Comparison of ENCODE assay signal across 31 cellular contexts in the genomic region with DNA sequence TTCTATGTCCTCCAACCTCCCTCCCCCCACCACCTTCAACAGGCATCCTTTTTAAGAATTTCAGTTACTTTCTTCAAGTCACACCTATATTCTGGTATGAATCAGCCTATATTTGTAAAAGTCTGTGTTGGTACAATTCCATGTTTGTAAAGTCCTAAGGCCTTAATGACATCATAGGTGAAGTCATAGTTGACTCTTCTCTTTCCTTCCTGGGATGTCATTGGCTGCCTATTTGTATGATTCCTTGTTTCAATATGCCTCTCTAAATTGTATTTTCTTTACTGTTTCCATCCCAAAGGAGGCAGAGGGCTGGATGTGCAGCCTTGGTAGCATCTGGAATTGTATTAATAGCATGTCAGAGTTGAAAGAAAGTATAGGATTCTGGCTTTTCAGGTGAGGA. TPM values are rescaled to one million over a fixed set of nuclear protein-coding genes. Genes with fewer than 3 reads are reported as not detected.
"Had no signal": no experiment of that assay in that cellular context is flagged by ENCODE, and none has a peak within 500 bp of the region (broad histone marks: within the 10 kb centered on the region; RNA-seq: fewer than 3 reads in every experiment).

No MANE protein-coding gene starts in this region.

- ATAC-seq: activated CD4-positive, alpha-beta T cell treated with anti-CD3 and anti-CD28 coated beads for 36 hours; activated CD8-positive, alpha-beta memory T cell treated with anti-CD3 and anti-CD28 coated beads, Interleukin-2, amount 10 ng/mL, durations not matched to agents 7 days and 5 days; activated CD8-positive, alpha-beta T cell treated with anti-CD3 and anti-CD28 coated beads, Interleukin-2, amount 10 ng/mL, durations not matched to agents 7 days and 5 days; activated naive CD4-positive, alpha-beta T cell treated with anti-CD3 and anti-CD28 coated beads, Interleukin-2, amount 50 U/mL, for 72 hours; activated T-cell treated with anti-CD3 and anti-CD28 coated beads, Interleukin-2, amount 50 U/mL, for 72 hours; body of pancreas; foreskin keratinocyte; gastrocnemius medialis; heart left ventricle; T-helper 17 cell had no signal

- DNase-seq: activated CD4-positive, alpha-beta memory T cell treated with anti-CD3 and anti-CD28 coated beads for 36 hours; activated CD4-positive, alpha-beta T cell treated with anti-CD3 and anti-CD28 coated beads for 36 hours; activated CD4-positive, alpha-beta T cell treated with anti-CD3 and anti-CD28 coated beads, Interleukin-2, amount 10 ng/mL, durations not matched to agents 24 days and 14 days; activated CD4-positive, CD25-positive, alpha-beta regulatory T cell; activated CD4-positive, CD25-positive, alpha-beta regulatory T cell treated with anti-CD3 and anti-CD28 coated beads, Interleukin-2, amount 50 U/mL, for 72 hours; activated CD8-positive, alpha-beta memory T cell treated with anti-CD3 and anti-CD28 coated beads, Interleukin-2, amount 10 ng/mL, durations not matched to agents 7 days and 5 days; activated CD8-positive, alpha-beta memory T cell treated with anti-CD3 and anti-CD28 coated beads, Interleukin-2, amount 50 U/mL, for 4 hours; activated CD8-positive, alpha-beta T cell treated with anti-CD3 and anti-CD28 coated beads, Interleukin-2, amount 10 ng/mL, durations not matched to agents 7 days and 5 days; activated gamma-delta T cell; activated naive CD4-positive, alpha-beta T cell; activated naive CD4-positive, alpha-beta T cell treated with anti-CD3 and anti-CD28 coated beads, Interleukin-2, amount 10 ng/mL, durations not matched to agents 7 days and 5 days; activated naive CD8-positive, alpha-beta T cell treated with anti-CD3 and anti-CD28 coated beads, Interleukin-2, amount 10 ng/mL, durations not matched to agents 7 days and 5 days; activated T-cell treated with anti-CD3 and anti-CD28 coated beads, Interleukin-2, amount 50 U/mL, for 1 hour; activated T-cell treated with anti-CD3 and anti-CD28 coated beads, Interleukin-2, amount 50 U/mL, for 72 hours; body of pancreas; central memory CD4-positive, alpha-beta T cell; cerebellar nuclear complex; colonic mucosa; effector CD8-positive, alpha-beta T cell; gastrocnemius medialis; glutamatergic neuron; heart left ventricle; T-helper 1 cell; T-helper 17 cell had no signal

- H3K4me1 Mint-ChIP-seq: activated CD4-positive, alpha-beta T cell treated with anti-CD3 and anti-CD28 coated beads for 36 hours; activated CD4-positive, alpha-beta T cell treated with anti-CD3 and anti-CD28 coated beads, Interleukin-2, amount 10 ng/mL, durations not matched to agents 24 days and 14 days; activated CD8-positive, alpha-beta memory T cell treated with anti-CD3 and anti-CD28 coated beads, Interleukin-2, amount 10 ng/mL, durations not matched to agents 7 days and 5 days; activated naive CD4-positive, alpha-beta T cell treated with anti-CD3 and anti-CD28 coated beads, Interleukin-2, amount 10 ng/mL, durations not matched to agents 7 days and 5 days; activated naive CD8-positive, alpha-beta T cell treated with anti-CD3 and anti-CD28 coated beads, Interleukin-2, amount 10 ng/mL, durations not matched to agents 7 days and 5 days; T-helper 17 cell had no signal

- H3K27ac ChIP-seq: body of pancreas, cardiac muscle cell, colonic mucosa, epithelial cell of prostate, foreskin keratinocyte, gastrocnemius medialis, heart left ventricle had no signal

- H3K36me3 ChIP-seq: cardiac muscle cell, colonic mucosa, gastrocnemius medialis had no signal

- H3K27me3 Mint-ChIP-seq: activated CD4-positive, alpha-beta memory T cell treated with anti-CD3 and anti-CD28 coated beads for 36 hours; activated CD4-positive, alpha-beta T cell treated with anti-CD3 and anti-CD28 coated beads, Interleukin-2, amount 10 ng/mL, durations not matched to agents 24 days and 14 days; activated CD8-positive, alpha-beta memory T cell treated with anti-CD3 and anti-CD28 coated beads, Interleukin-2, amount 10 ng/mL, durations not matched to agents 7 days and 5 days; activated naive CD4-positive, alpha-beta T cell treated with anti-CD3 and anti-CD28 coated beads, Interleukin-2, amount 10 ng/mL, durations not matched to agents 7 days and 5 days had no signal

- H3K27ac Mint-ChIP-seq: activated CD4-positive, alpha-beta memory T cell treated with anti-CD3 and anti-CD28 coated beads for 36 hours; activated CD4-positive, alpha-beta T cell treated with anti-CD3 and anti-CD28 coated beads for 36 hours; activated CD4-positive, alpha-beta T cell treated with anti-CD3 and anti-CD28 coated beads, Interleukin-2, amount 10 ng/mL, durations not matched to agents 24 days and 14 days; activated CD8-positive, alpha-beta memory T cell treated with anti-CD3 and anti-CD28 coated beads, Interleukin-2, amount 10 ng/mL, durations not matched to agents 7 days and 5 days; activated CD8-positive, alpha-beta T cell treated with anti-CD3 and anti-CD28 coated beads, Interleukin-2, amount 10 ng/mL, durations not matched to agents 7 days and 5 days; activated naive CD4-positive, alpha-beta T cell treated with anti-CD3 and anti-CD28 coated beads, Interleukin-2, amount 10 ng/mL, durations not matched to agents 7 days and 5 days; activated naive CD4-positive, alpha-beta T cell treated with anti-CD3 and anti-CD28 coated beads, Interleukin-2, amount 50 U/mL, for 72 hours; activated naive CD8-positive, alpha-beta T cell treated with anti-CD3 and anti-CD28 coated beads, Interleukin-2, amount 10 ng/mL, durations not matched to agents 7 days and 5 days; activated T-cell treated with anti-CD3 and anti-CD28 coated beads, Interleukin-2, amount 50 U/mL, for 72 hours; T-helper 17 cell had no signal

- H3K4me1 ChIP-seq: colonic mucosa, foreskin keratinocyte had no signal

- H3K27me3 ChIP-seq: body of pancreas, cardiac muscle cell, colonic mucosa, gastrocnemius medialis, heart left ventricle had no signal

- H3K4me3 Mint-ChIP-seq: activated CD4-positive, alpha-beta memory T cell treated with anti-CD3 and anti-CD28 coated beads for 36 hours; activated CD4-positive, alpha-beta T cell treated with anti-CD3 and anti-CD28 coated beads for 36 hours; activated CD4-positive, alpha-beta T cell treated with anti-CD3 and anti-CD28 coated beads, Interleukin-2, amount 10 ng/mL, durations not matched to agents 24 days and 14 days; activated CD8-positive, alpha-beta memory T cell treated with anti-CD3 and anti-CD28 coated beads, Interleukin-2, amount 10 ng/mL, durations not matched to agents 7 days and 5 days; activated CD8-positive, alpha-beta T cell treated with anti-CD3 and anti-CD28 coated beads, Interleukin-2, amount 10 ng/mL, durations not matched to agents 7 days and 5 days; activated naive CD4-positive, alpha-beta T cell treated with anti-CD3 and anti-CD28 coated beads, Interleukin-2, amount 10 ng/mL, durations not matched to agents 7 days and 5 days; activated naive CD8-positive, alpha-beta T cell treated with anti-CD3 and anti-CD28 coated beads, Interleukin-2, amount 10 ng/mL, durations not matched to agents 7 days and 5 days; activated T-cell treated with anti-CD3 and anti-CD28 coated beads, Interleukin-2, amount 50 U/mL, for 72 hours; T-helper 17 cell had no signal

- H3K9me3 ChIP-seq: body of pancreas, colonic mucosa, gastrocnemius medialis, heart left ventricle had no signal

- H3K9me3 Mint-ChIP-seq: activated CD4-positive, alpha-beta memory T cell treated with anti-CD3 and anti-CD28 coated beads for 36 hours; activated CD4-positive, alpha-beta T cell treated with anti-CD3 and anti-CD28 coated beads, Interleukin-2, amount 10 ng/mL, durations not matched to agents 24 days and 14 days; activated naive CD4-positive, alpha-beta T cell treated with anti-CD3 and anti-CD28 coated beads, Interleukin-2, amount 10 ng/mL, durations not matched to agents 7 days and 5 days; activated naive CD4-positive, alpha-beta T cell treated with anti-CD3 and anti-CD28 coated beads, Interleukin-2, amount 50 U/mL, for 72 hours; activated naive CD8-positive, alpha-beta T cell treated with anti-CD3 and anti-CD28 coated beads, Interleukin-2, amount 10 ng/mL, durations not matched to agents 7 days and 5 days; activated T-cell treated with anti-CD3 and anti-CD28 coated beads, Interleukin-2, amount 50 U/mL, for 72 hours had no signal

- H3K36me3 Mint-ChIP-seq: activated CD4-positive, alpha-beta memory T cell treated with anti-CD3 and anti-CD28 coated beads for 36 hours; activated CD8-positive, alpha-beta memory T cell treated with anti-CD3 and anti-CD28 coated beads, Interleukin-2, amount 10 ng/mL, durations not matched to agents 7 days and 5 days; activated naive CD4-positive, alpha-beta T cell treated with anti-CD3 and anti-CD28 coated beads, Interleukin-2, amount 10 ng/mL, durations not matched to agents 7 days and 5 days; activated naive CD4-positive, alpha-beta T cell treated with anti-CD3 and anti-CD28 coated beads, Interleukin-2, amount 50 U/mL, for 72 hours; activated naive CD8-positive, alpha-beta T cell treated with anti-CD3 and anti-CD28 coated beads, Interleukin-2, amount 10 ng/mL, durations not matched to agents 7 days and 5 days had no signal

- H3K4me3 ChIP-seq: body of pancreas, cardiac muscle cell, colonic mucosa, gastrocnemius medialis, heart left ventricle had no signal

- FAIRE-seq: endometrium, endothelial cell of umbilical vein had no signal

RNA-seq across cellular contexts. Expression of a gene that starts 56.5 kb away (rescaled TPM):
- total RNA-seq: activated CD4-positive, alpha-beta memory T cell treated with anti-CD3 and anti-CD28 coated beads for 36 hours; activated CD4-positive, alpha-beta T cell treated with anti-CD3 and anti-CD28 coated beads for 36 hours; activated CD4-positive, alpha-beta T cell treated with anti-CD3 and anti-CD28 coated beads, Interleukin-2, amount 10 ng/mL, durations not matched to agents 24 days and 14 days; activated CD8-positive, alpha-beta memory T cell treated with anti-CD3 and anti-CD28 coated beads for 36 hours; activated CD8-positive, alpha-beta memory T cell treated with anti-CD3 and anti-CD28 coated beads, Interleukin-2, amount 10 ng/mL, durations not matched to agents 7 days and 5 days; activated CD8-positive, alpha-beta T cell treated with anti-CD3 and anti-CD28 coated beads, Interleukin-2, amount 10 ng/mL, durations not matched to agents 7 days and 5 days; activated naive CD4-positive, alpha-beta T cell treated with anti-CD3 and anti-CD28 coated beads, Interleukin-2, amount 50 U/mL, for 72 hours; activated naive CD8-positive, alpha-beta T cell treated with anti-CD3 and anti-CD28 coated beads, Interleukin-2, amount 10 ng/mL, durations not matched to agents 7 days and 5 days; endothelial cell of umbilical vein; foreskin keratinocyte; T-helper 17 cell had no signal
- polyA plus RNA-seq: endothelial cell of umbilical vein had no signal
